7 cellular contexts compared by ENCODE assay signal in the genomic region with DNA sequence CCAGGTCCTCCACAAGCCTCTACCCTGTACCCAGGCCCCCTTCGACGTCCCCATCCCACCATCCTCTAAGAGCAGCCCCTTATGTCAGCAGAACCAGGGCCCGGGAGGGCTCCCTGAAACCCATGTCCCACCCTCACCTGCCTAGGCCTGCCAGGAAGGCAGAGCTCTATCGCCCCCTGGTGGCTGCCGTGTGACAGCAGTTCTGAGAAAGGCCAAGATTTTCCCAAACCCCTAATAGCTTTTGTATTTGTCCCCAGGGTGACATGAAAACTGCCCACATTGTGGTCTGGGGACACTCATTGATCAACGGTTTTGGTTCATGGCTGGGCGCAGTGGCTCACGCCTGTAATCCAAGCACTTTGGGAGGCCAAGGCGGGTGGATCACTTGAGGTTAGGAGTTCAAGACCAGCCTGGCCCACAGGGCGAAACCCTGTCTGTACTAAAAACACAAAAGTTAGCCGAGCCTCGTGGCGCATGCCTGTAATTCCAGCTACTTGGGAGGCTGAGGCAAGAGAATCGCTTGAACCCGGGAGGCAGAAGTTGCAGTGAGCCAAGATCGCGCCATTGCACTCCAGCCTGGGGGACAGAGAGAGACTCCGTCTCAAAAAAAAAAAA. TPM values are rescaled to one million over a fixed set of nuclear protein-coding genes. Genes with fewer than 3 reads are reported as not detected.
DNase-seq lines count a peak whose midpoint lies in the region; TF ChIP-seq lines count a peak whose summit lies in the region.
"Not testable (repeated sequence)": the region's sequence is repeated elsewhere in the genome, so short reads cannot be mapped to it uniquely, and the experiment has no call there.

No MANE protein-coding gene starts in this region.

- not testable (repeated sequence) for H3K4me3 ChIP-seq in GM12864 (ENCODE audit: low read depth, low read length); NB4 (ENCODE audit: low read depth, low read length); SJSA1

- H3K4me1 ChIP-seq in SJSA1 (replicated peaks) = not testable (repeated sequence)

- H3K9me3 ChIP-seq in SJSA1 (replicated peaks) = not testable (repeated sequence)

- H3K27ac ChIP-seq in SJSA1 = not testable (repeated sequence)

- DNase-seq in GM12864 (ENCODE audit: low read depth) (peak; percentile 33), NB4 (ENCODE audit: low read depth) (peak; percentile 87), SJSA1 (ENCODE audit: low read depth in 1 of 2, low spot score in 2 of 2) (peak; percentile 35 to 72), activated T-cell treated with anti-CD3 and anti-CD28 coated beads for 48 hours (ENCODE audit: low read depth) (peak; percentile 65), kidney tubule cell (ENCODE audit: low spot score) (peak; percentile 65)
- peak; percentile 63 for DNase-seq in effector CD8-positive, alpha-beta T cell (lab: John Stamatoyannopoulos, UW)
- DNase-seq in stimulated activated CD4-positive, alpha-beta T cell treated with anti-CD3 and anti-CD28 coated beads, Interleukin-12 subunit alpha, Interleukin-12 subunit beta, amount 100 ng/mL, for 48 hours (ENCODE audit: low read depth in 2 of 3, low spot score in 1 of 3) = peak; percentile 46 to 77 (median 67)

- not testable (repeated sequence) for H3K36me3 ChIP-seq in SJSA1

- peak; percentile 96 for TF ChIP-seq CTCF in GM12864 (IDR thresholded peaks at IDR 0.05; ENCODE audit: low read depth, low read length, missing control alignments)
- TF ChIP-seq CTCF in NB4 (IDR thresholded peaks at IDR 0.05; ENCODE audit: low read depth, low read length) = peak; percentile 84

- H3K27me3 ChIP-seq in SJSA1 (replicated peaks) = not testable (repeated sequence)

- TF ChIP-seq POLR2A in NB4 (IDR thresholded peaks at IDR 0.05; ENCODE audit: extremely low read depth, insufficient read length) = not testable (repeated sequence)

RNA-seq across cellular contexts. Expression of a gene that starts 27.7 kb away (rescaled TPM):
- total RNA-seq in SJSA1 (2014; rRNA removed; shearing (Covaris generic)) = not detected in 2 replicates

RNA-seq across cellular contexts. Expression of a gene that starts 48.0 kb away (rescaled TPM):
- not detected in 2 replicates for total RNA-seq in SJSA1 (2014; rRNA removed; shearing (Covaris generic))

Comparison
In these comparisons a context has a peak if more than half of its experiments do, and no peak if none do; other contexts are left out.
1. DNase-seq: peak in every context shown above with its lines; median percentile 87 in NB4; 67 in stimulated activated CD4-positive, alpha-beta T cell treated with anti-CD3 and anti-CD28 coated beads, Interleukin-12 subunit alpha, Interleukin-12 subunit beta, amount 100 ng/mL, for 48 hours; 65 in activated T-cell treated with anti-CD3 and anti-CD28 coated beads for 48 hours; 65 in kidney tubule cell; 63 in effector CD8-positive, alpha-beta T cell; 54 in SJSA1; 33 in GM12864.